Comparison of ENCODE assay signal across 8 cellular contexts in genomic region chr12:7108042-7108927, GRCh38.
DNase-seq lines count a peak whose midpoint lies in the region; ATAC-seq and TF ChIP-seq lines count a peak whose summit lies in the region.

No MANE protein-coding gene starts in this region.

- peak; percentile 81 for DNase-seq in GDM1 (lab: John Stamatoyannopoulos, UW)
- DNase-seq in KBM-7, result peak; percentile 93
- DNase-seq in T-helper 9 cell, result peak; percentile 58
- peak; percentile 56 for DNase-seq in astrocyte of the spinal cord (ENCODE audit: low read depth, low spot score)
- peak; percentile 73 for DNase-seq in iPS-NIHi11 (ENCODE audit: low spot score)
- DNase-seq in stimulated activated CD4-positive, alpha-beta T cell treated with anti-CD3 and anti-CD28 coated beads, Interleukin-12 subunit alpha, Interleukin-12 subunit beta, amount 100 ng/mL, for 48 hours (ENCODE audit: low read depth in 2 of 3, low spot score in 1 of 3), result peak; percentile 59 to 70 (median 66)
- no peak for DNase-seq in HEK293T (ENCODE audit: extremely low spot score)

- H3K4me3 ChIP-seq in astrocyte of the spinal cord (ENCODE audit: low read depth, low read length), result peak overlapping the region; percentile 67

- no peak for TF ChIP-seq CTCF in astrocyte of the spinal cord (IDR thresholded peaks at IDR 0.05; ENCODE audit: low read depth, low read length)

- ATAC-seq in GM21717 (IDR thresholded peaks at IDR 0.05; ENCODE audit: unreplicated experiment), result peak; percentile 83

- in situ Hi-C loops in KBM-7 (cut with MboI; ENCODE audit: low pct_unique_long_range_greater_than_20kb, low sequenced_read_pairs) (no loop called here), astrocyte of the spinal cord (cut with HindIII; ENCODE audit: low sequenced_read_pairs) (no loop called here)

- POLR2A ChIA-PET in HEK293T (lab: Yijun Ruan, JAX), result interaction anchor here (0.6 to 3.1 kb wide), 7 partner anchors 8 to 257 kb away, joined by 3 to 27 read pairs (median 4); partner anchors contain the start of genes C12orf57, RNU7-1, TPI1 and USP5

- CTCF ChIA-PET in HEK293T (lab: Yijun Ruan, JAX), result interaction anchor here (0.5 to 1.0 kb wide), 7 partner anchors 17 to 734 kb away, joined by 3 to 5 read pairs (median 3); no protein-coding TSS in a partner anchor

TF ChIP-seq in HEK293T, 16 proteins besides CTCF, POLR2A, EP300 and RAD21:
- TF ChIP-seq PKNOX1 (IDR thresholded peaks at IDR 0.05) (no peak), ARNT (IDR thresholded peaks at IDR 0.05) (no peak), ZNF384 (IDR thresholded peaks at IDR 0.05) (no peak), NFRKB (IDR thresholded peaks at IDR 0.05) (no peak), ELF4 (IDR thresholded peaks at IDR 0.05) (no peak), TARDBP (IDR thresholded peaks at IDR 0.05) (no peak), L3MBTL2 (conservative IDR thresholded peaks at IDR 0.05) (no peak), SP1 (IDR thresholded peaks at IDR 0.05) (no peak), BHLHE40 (IDR thresholded peaks at IDR 0.05; ENCODE audit: borderline replicate concordance) (no peak), SUZ12 (IDR thresholded peaks at IDR 0.05) (no peak), LEF1 (IDR thresholded peaks at IDR 0.05; ENCODE audit: borderline replicate concordance) (no peak), HDGF (IDR thresholded peaks at IDR 0.05; ENCODE audit: borderline replicate concordance) (no peak), FOXA1 (IDR thresholded peaks at IDR 0.05) (no peak), CTBP1 (IDR thresholded peaks at IDR 0.05; ENCODE audit: borderline replicate concordance) (no peak), FOXK2 (IDR thresholded peaks at IDR 0.05) (no peak), FOXM1 (IDR thresholded peaks at IDR 0.05; ENCODE audit: borderline replicate concordance) (no peak)
